In genomic region chr1:19476440-19477190, GRCh38 we compare ENCODE assay signal across 8 cellular contexts. TPM values are rescaled to one million over a fixed set of nuclear protein-coding genes. Genes with fewer than 3 reads are reported as not detected.
DNase-seq lines count a peak whose midpoint lies in the region; ATAC-seq and TF ChIP-seq lines count a peak whose summit lies in the region.

No MANE protein-coding gene starts in this region.

- no peaks in the 10 kb centered on the region for H3K9me2 ChIP-seq in GM23338 (ENCODE audit: insufficient read depth)

- intact Hi-C loops in activated CD8-positive, alpha-beta T cell treated with anti-CD3 and anti-CD28 coated beads for 36 hours (cut with micrococcal nuclease) = loop anchor here (5.0 to 10.0 kb wide), 2 partner anchors 34 to 82 kb away; no protein-coding TSS in a partner anchor

- H3K9me3 ChIP-seq in right atrium auricular region = no peaks in the 10 kb centered on the region

- CTCF ChIA-PET in activated CD8-positive, alpha-beta T cell treated with anti-CD3 and anti-CD28 coated beads for 36 hours (lab: Charles Lee) = interaction anchor here (0.6 to 2.2 kb wide), 7 partner anchors 8 to 172 kb away, joined by 3 to 13 read pairs (median 3); no protein-coding TSS in a partner anchor

- H3K79me2 ChIP-seq in GM23338 (replicated peaks; ENCODE audit: insufficient read depth) = peaks cover 100% of the 10 kb centered on the region

- peak; percentile 67 for DNase-seq in activated CD8-positive, alpha-beta T cell treated with anti-CD3 and anti-CD28 coated beads for 36 hours
- DNase-seq in right atrium auricular region (ENCODE audit: low spot score) = no peak
- no peak for DNase-seq in substantia nigra (lab: John Stamatoyannopoulos, UW)
- no peak for DNase-seq in NCI-H345 (lab: John Stamatoyannopoulos, UW)
- no peak for DNase-seq in GM23338 (ENCODE audit: low spot score)
- no peak for DNase-seq in NCI-H526 treated with DMSO at 0.1 percent for 48 hours (lab: John Stamatoyannopoulos, UW)

- peak overlapping the region; percentile 70 for H3K4me3 Mint-ChIP-seq in activated CD8-positive, alpha-beta T cell treated with anti-CD3 and anti-CD28 coated beads for 36 hours
- H3K4me3 Mint-ChIP-seq in GM23338 = no peak overlapping the region

- peaks cover 93% of the 10 kb centered on the region for H4K20me1 ChIP-seq in GM23338 (replicated peaks; ENCODE audit: insufficient read depth)

- no peak overlapping the region for H3K4me2 ChIP-seq in GM23338

- H3K27ac Mint-ChIP-seq in activated CD8-positive, alpha-beta T cell treated with anti-CD3 and anti-CD28 coated beads for 36 hours = peak overlapping the region; percentile 96
- no peak overlapping the region for H3K27ac Mint-ChIP-seq in GM23338

- H3K9me3 Mint-ChIP-seq in activated CD8-positive, alpha-beta T cell treated with anti-CD3 and anti-CD28 coated beads for 36 hours = no peaks in the 10 kb centered on the region
- no peaks in the 10 kb centered on the region for H3K9me3 Mint-ChIP-seq in GM23338

- H2AFZ ChIP-seq in GM23338 = no peak overlapping the region

- 0 out of 2 replicates have a peak, but pooled peaks cover 3% of the 10 kb centered on the region for H3F3A ChIP-seq in GM23338 (replicated peaks; ENCODE audit: low read depth)

- peak; percentile 46 for ATAC-seq in GM18498 (IDR thresholded peaks at IDR 0.05; ENCODE audit: unreplicated experiment)
- peak; percentile 36 for ATAC-seq in HG03135 (IDR thresholded peaks at IDR 0.05; ENCODE audit: unreplicated experiment)
- peak; percentile 73 for ATAC-seq in activated CD8-positive, alpha-beta T cell treated with anti-CD3 and anti-CD28 coated beads for 36 hours
- no peak for ATAC-seq in GM23338

- no peak for TF ChIP-seq CTCF in activated CD8-positive, alpha-beta T cell treated with anti-CD3 and anti-CD28 coated beads for 36 hours (IDR thresholded peaks at IDR 0.05)
- no peak for TF ChIP-seq CTCF in right atrium auricular region (IDR thresholded peaks at IDR 0.05)
- no peak for TF ChIP-seq CTCF in GM23338 (conservative IDR thresholded peaks at IDR 0.05; ENCODE audit: low read depth in 2 of 2)

- H3K4me1 Mint-ChIP-seq in activated CD8-positive, alpha-beta T cell treated with anti-CD3 and anti-CD28 coated beads for 36 hours (ENCODE audit: low read depth) = peaks cover 90% of the 10 kb centered on the region
- H3K4me1 Mint-ChIP-seq in GM23338 = peaks cover 77% of the 10 kb centered on the region

- peaks cover 0 to 82% of the 10 kb centered on the region in 2 donors for H3K4me1 ChIP-seq in right atrium auricular region
- peaks cover 43% of the 10 kb centered on the region for H3K4me1 ChIP-seq in GM23338 (ENCODE audit: insufficient read depth)

- H3K27ac ChIP-seq in right atrium auricular region = peak overlapping the region; percentile 49 to 62
- H3K27ac ChIP-seq in substantia nigra (ENCODE audit: low read depth, low read length, poor library complexity, severe bottlenecking) = peak overlapping the region; percentile 32
- no peak overlapping the region for H3K27ac ChIP-seq in GM23338 (ENCODE audit: low read depth)

- no peaks in the 10 kb centered on the region for H3K27me3 Mint-ChIP-seq in activated CD8-positive, alpha-beta T cell treated with anti-CD3 and anti-CD28 coated beads for 36 hours
- H3K27me3 Mint-ChIP-seq in GM23338 (ENCODE audit: insufficient read depth, low read depth, poor library complexity) = peaks cover 8% of the 10 kb centered on the region

- H3K36me3 ChIP-seq in right atrium auricular region = peaks cover 12% of the 10 kb centered on the region
- no peaks in the 10 kb centered on the region for H3K36me3 ChIP-seq in GM23338 (ENCODE audit: insufficient read depth)

- peaks cover 47% of the 10 kb centered on the region for H3K36me3 Mint-ChIP-seq in activated CD8-positive, alpha-beta T cell treated with anti-CD3 and anti-CD28 coated beads for 36 hours (ENCODE audit: low read depth)
- peaks cover 51% of the 10 kb centered on the region; the same call in 2 of the 3 replicates for H3K36me3 Mint-ChIP-seq in GM23338 (ENCODE audit: low read depth)

- no peak overlapping the region for H3K4me3 ChIP-seq in right atrium auricular region
- no peak overlapping the region for H3K4me3 ChIP-seq in GM23338

- POLR2A ChIA-PET in activated CD8-positive, alpha-beta T cell treated with anti-CD3 and anti-CD28 coated beads for 36 hours (lab: Charles Lee) = interaction anchor here (1.3 to 14.4 kb wide), 7 partner anchors 9 to 121 kb away, joined by 3 to 213 read pairs (median 8); partner anchors contain the start of gene CAPZB

- H3K27me3 ChIP-seq in right atrium auricular region (no peaks in the 10 kb centered on the region), GM23338 (ENCODE audit: insufficient read depth) (no peaks in the 10 kb centered on the region)

TF ChIP-seq in GM23338, 12 proteins besides CTCF, POLR2A, EP300 and RAD21 (continues in another document):
- TF ChIP-seq ZNF114 (CRISPR knock-in tag; IDR thresholded peaks at IDR 0.05) = no peak
- no peak for TF ChIP-seq STAT1 (IDR thresholded peaks at IDR 0.05; ENCODE audit: unreplicated experiment)
- TF ChIP-seq EZH2 (IDR thresholded peaks at IDR 0.05; ENCODE audit: low read depth, unreplicated experiment) = no peak
- TF ChIP-seq JUNB (IDR thresholded peaks at IDR 0.05; ENCODE audit: unreplicated experiment) = no peak
- TF ChIP-seq ETS1 (IDR thresholded peaks at IDR 0.05) = no peak
- TF ChIP-seq ZNF462 (CRISPR knock-in tag; IDR thresholded peaks at IDR 0.05) = no peak
- TF ChIP-seq ZNF331 (CRISPR knock-in tag; IDR thresholded peaks at IDR 0.05; ENCODE audit: low read depth) = no peak

RNA-seq across cellular contexts. Expression of gene CAPZB, which starts 8.7 kb away (rescaled TPM):
- total RNA-seq in activated CD8-positive, alpha-beta T cell treated with anti-CD3 and anti-CD28 coated beads for 36 hours = 100 to 1,000 TPM; 335 to 340 TPM
- 100 to 1,000 TPM in 1 of 2 donors, 10 to 100 TPM in 1; 87.8 to 122 TPM for total RNA-seq in right atrium auricular region
- total RNA-seq in GM23338 (2014; rRNA removed; shearing (Covaris generic)) = 183 and 195 TPM in 2 replicates
- polyA plus RNA-seq in GM23338 (2016; fragmentation: Nextera tagmentation; extraction: Ambion mirVana) = 320 and 348 TPM in 2 replicates
